In genomic region chr18:59575995-59576394, GRCh38 we compare ENCODE assay signal across 16 cellular contexts.
"Had no signal": no experiment of that assay in that cellular context is flagged by ENCODE, and none has a peak within 500 bp of the region (broad histone marks: within the 10 kb centered on the region; RNA-seq: fewer than 3 reads in every experiment).

No MANE protein-coding gene starts in this region.

- ATAC-seq: activated CD8-positive, alpha-beta memory T cell treated with anti-CD3 and anti-CD28 coated beads, Interleukin-2, amount 10 ng/mL, durations not matched to agents 7 days and 5 days; effector memory CD8-positive, alpha-beta T cell; left cardiac atrium; natural killer cell treated with Interleukin-12 subunit alpha and Interleukin-12 subunit beta and Interleukin-15 and Interleukin-18, amount 100 ng/mL, for 72 hours; sciatic nerve; stimulated activated naive CD8-positive, alpha-beta T cell treated with anti-CD3 and anti-CD28 coated beads, Interleukin-15, amount 100 ng/mL, for 72 hours had no signal

- H3K4me3 ChIP-seq: smooth muscle cell, testis had no signal

- H3K27me3 ChIP-seq: testis had no signal

- H3K27ac ChIP-seq: parathyroid adenoma, testis had no signal

- H2AFZ ChIP-seq: parathyroid adenoma had no signal

- H3K9me3 ChIP-seq: testis had no signal

- DNase-seq: activated B cell treated with CpG ODN at 0.5 μM for 24 hours; activated CD4-positive, alpha-beta memory T cell treated with anti-CD3 and anti-CD28 coated beads, Interleukin-2, amount 10 ng/mL, durations not matched to agents 7 days and 5 days; activated CD4-positive, alpha-beta T cell treated with anti-CD3 and anti-CD28 coated beads for 4 hours; activated CD8-positive, alpha-beta memory T cell treated with anti-CD3 and anti-CD28 coated beads, Interleukin-2, amount 10 ng/mL, durations not matched to agents 7 days and 5 days; activated naive CD4-positive, alpha-beta T cell; activated naive CD8-positive, alpha-beta T cell treated with anti-CD3 and anti-CD28 coated beads for 36 hours; amniotic stem cell; effector memory CD8-positive, alpha-beta T cell; left cardiac atrium; stimulated activated CD4-positive, alpha-beta T cell treated with anti-CD3 and anti-CD28 coated beads, Interleukin-4, amount 100 ng/mL, for 1 hour; stimulated activated naive CD8-positive, alpha-beta T cell treated with anti-CD3 and anti-CD28 coated beads, Interleukin-15, amount 100 ng/mL, for 72 hours; testis had no signal

- H3K4me2 ChIP-seq: smooth muscle cell had no signal

- H3K4me1 ChIP-seq: parathyroid adenoma, testis had no signal

- H3K79me2 ChIP-seq: parathyroid adenoma had no signal

- H3K9ac ChIP-seq: parathyroid adenoma had no signal
